In genomic region chr6:113482771-113483170, GRCh38 we compare ENCODE assay signal across 33 cellular contexts.
"Had no signal": no experiment of that assay in that cellular context is flagged by ENCODE, and none has a peak within 500 bp of the region (broad histone marks: within the 10 kb centered on the region; RNA-seq: fewer than 3 reads in every experiment).

No MANE protein-coding gene starts in this region.

- H3K4me1 ChIP-seq: body of pancreas, esophagus muscularis mucosa, foreskin keratinocyte, gastrocnemius medialis had no signal

- H3K27me3 Mint-ChIP-seq: activated B cell treated with CpG ODN at 0.5 μM for 24 hours; activated CD8-positive, alpha-beta T cell treated with anti-CD3 and anti-CD28 coated beads for 36 hours; activated T-helper 17 cell treated with anti-CD3 and anti-CD28 coated beads, Interleukin-2, amount 50 U/mL, for 72 hours; effector memory CD8-positive, alpha-beta T cell; T-helper 17 cell had no signal

- ATAC-seq: activated CD4-positive, CD25-positive, alpha-beta regulatory T cell treated with anti-CD3 and anti-CD28 coated beads, Interleukin-2, amount 50 U/mL, for 24 hours; activated CD8-positive, alpha-beta T cell treated with anti-CD3 and anti-CD28 coated beads for 36 hours; activated T-cell treated with anti-CD3 and anti-CD28 coated beads, Interleukin-2, amount 50 U/mL, for 4 hours; activated T-helper 17 cell treated with anti-CD3 and anti-CD28 coated beads, Interleukin-2, amount 50 U/mL, for 72 hours; body of pancreas; effector memory CD8-positive, alpha-beta T cell; gastrocnemius medialis; T-helper 17 cell had no signal

- H3K36me3 ChIP-seq: esophagus muscularis mucosa, gastrocnemius medialis, WERI-Rb-1 had no signal

- H3K4me3 Mint-ChIP-seq: activated B cell treated with CpG ODN at 0.5 μM for 24 hours; activated CD8-positive, alpha-beta T cell treated with anti-CD3 and anti-CD28 coated beads for 36 hours; activated naive CD8-positive, alpha-beta T cell; activated T-cell treated with anti-CD3 and anti-CD28 coated beads, Interleukin-2, amount 50 U/mL, for 4 hours; activated T-helper 17 cell treated with anti-CD3 and anti-CD28 coated beads, Interleukin-2, amount 50 U/mL, for 72 hours; effector memory CD8-positive, alpha-beta T cell; T-helper 17 cell; T-helper 2 cell treated with Interferon-gamma antibody and Interleukin-4, amounts not matched to agents 5 μg/mL and 100 μg/mL, for 36 hours had no signal

- H3K27ac Mint-ChIP-seq: activated B cell treated with CpG ODN at 0.5 μM for 24 hours; activated CD8-positive, alpha-beta T cell treated with anti-CD3 and anti-CD28 coated beads for 36 hours; activated naive CD8-positive, alpha-beta T cell; activated T-helper 17 cell treated with anti-CD3 and anti-CD28 coated beads, Interleukin-2, amount 50 U/mL, for 72 hours; effector memory CD8-positive, alpha-beta T cell; T-helper 17 cell; T-helper 2 cell treated with Interferon-gamma antibody and Interleukin-4, amounts not matched to agents 5 μg/mL and 100 μg/mL, for 36 hours had no signal

- H3K4me1 Mint-ChIP-seq: activated B cell treated with CpG ODN at 0.5 μM for 24 hours; activated T-helper 17 cell treated with anti-CD3 and anti-CD28 coated beads, Interleukin-2, amount 50 U/mL, for 72 hours; T-helper 17 cell had no signal

- H3K27me3 ChIP-seq: body of pancreas, esophagus muscularis mucosa, foreskin keratinocyte, gastrocnemius medialis had no signal

- FAIRE-seq: colon had no signal

- H3K4me3 ChIP-seq: body of pancreas, esophagus muscularis mucosa, gastrocnemius medialis had no signal

- DNase-seq: activated B cell treated with CpG ODN at 0.5 μM for 24 hours; activated CD4-positive, alpha-beta T cell treated with anti-CD3 and anti-CD28 coated beads for 48 hours; activated CD4-positive, alpha-beta T cell treated with anti-CD3 and anti-CD28 coated beads, Interleukin-2, amount 50 U/mL, for 1 hour; activated CD4-positive, alpha-beta T cell treated with anti-CD3 and anti-CD28 coated beads, Interleukin-2, amount 50 U/mL, for 48 hours; activated CD8-positive, alpha-beta memory T cell treated with anti-CD3 and anti-CD28 coated beads for 24 hours; activated CD8-positive, alpha-beta T cell treated with anti-CD3 and anti-CD28 coated beads for 36 hours; activated effector memory CD4-positive, alpha-beta T cell treated with Interleukin-2 at 50 U/mL for 16 hours; activated gamma-delta T cell treated with Interleukin-2 at 50 U/mL for 16 hours; activated naive CD4-positive, alpha-beta T cell treated with anti-CD3 and anti-CD28 coated beads, Interleukin-2, amount 50 U/mL, for 16 hours; activated naive CD4-positive, alpha-beta T cell treated with Interleukin-2 at 50 U/mL for 16 hours; activated T-cell treated with anti-CD3 and anti-CD28 coated beads, Interleukin-2, amount 50 U/mL, for 4 hours; amniotic stem cell; aorta; body of pancreas; caudate nucleus; cortex of kidney; dermis blood vessel endothelial cell; effector CD4-positive, alpha-beta T cell; effector memory CD8-positive, alpha-beta T cell; erythroblast; foreskin keratinocyte; gastrocnemius medialis; glutamatergic neuron; T-helper 1 cell; T-helper 17 cell; T1000; WERI-Rb-1 had no signal

- H3K36me3 Mint-ChIP-seq: activated naive CD8-positive, alpha-beta T cell had no signal

- H3K27ac ChIP-seq: body of pancreas, esophagus muscularis mucosa, foreskin keratinocyte, gastrocnemius medialis, WERI-Rb-1 had no signal

- H3K9me3 ChIP-seq: body of pancreas, esophagus muscularis mucosa, gastrocnemius medialis had no signal

- H3K9me3 Mint-ChIP-seq: activated B cell treated with CpG ODN at 0.5 μM for 24 hours; activated CD8-positive, alpha-beta T cell treated with anti-CD3 and anti-CD28 coated beads for 36 hours; activated T-cell treated with anti-CD3 and anti-CD28 coated beads, Interleukin-2, amount 50 U/mL, for 4 hours; activated T-helper 17 cell treated with anti-CD3 and anti-CD28 coated beads, Interleukin-2, amount 50 U/mL, for 72 hours; effector memory CD8-positive, alpha-beta T cell; T-helper 2 cell treated with Interferon-gamma antibody and Interleukin-4, amounts not matched to agents 5 μg/mL and 100 μg/mL, for 36 hours had no signal
